In the genomic region with DNA sequence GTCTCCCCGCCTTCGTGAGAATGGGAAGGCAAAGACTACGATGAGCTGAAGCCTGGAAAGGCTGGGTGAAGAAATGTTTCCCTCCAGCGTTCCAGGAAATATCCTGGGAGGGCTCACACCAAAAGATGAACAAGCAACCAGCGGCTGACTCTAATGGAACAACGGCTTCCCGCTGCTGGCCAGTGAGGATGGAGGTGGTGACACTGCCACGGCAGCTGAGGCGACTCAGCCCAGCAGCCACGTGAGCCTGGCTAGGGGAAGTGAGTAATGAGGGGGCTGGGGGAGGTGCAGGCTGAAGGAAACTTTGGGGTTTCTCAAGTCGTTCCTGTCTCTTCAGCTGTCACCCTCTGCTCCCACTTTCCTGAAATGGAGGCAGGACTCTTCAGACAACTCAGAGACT, we compare ENCODE assay signal across 8 cellular contexts.
DNase-seq lines count a peak whose midpoint lies in the region; ATAC-seq, FAIRE-seq and TF ChIP-seq lines count a peak whose summit lies in the region.

No MANE protein-coding gene starts in this region.

- no peak for TF ChIP-seq CTCF in left ventricle myocardium inferior (IDR thresholded peaks at IDR 0.05; ENCODE audit: borderline replicate concordance)

- no peaks in the 10 kb centered on the region for H3K27me3 ChIP-seq in left ventricle myocardium inferior (ENCODE audit: low read depth)

- DNase-seq in GM18507 (ENCODE audit: extremely low spot score, insufficient read length, low read depth) (peak; percentile 14), left ventricle myocardium inferior (peak; percentile 65), middle frontal gyrus (ENCODE audit: extremely low spot score, low spot score) (no peak)
- peak; percentile 38 for DNase-seq in activated CD4-positive, CD25-positive, alpha-beta regulatory T cell treated with anti-CD3 and anti-CD28 coated beads, Interleukin-2, amount 50 U/mL, for 72 hours
- peak; percentile 37 to 41 for DNase-seq in stimulated activated CD8-positive, alpha-beta memory T cell treated with anti-CD3 and anti-CD28 coated beads, Interleukin-7, amount 100 ng/mL, for 48 hours (ENCODE audit: extremely low read depth in 1 of 2, low read depth in 1 of 2)

- intact Hi-C loops in left ventricle myocardium inferior (cut with micrococcal nuclease), result no loop called here

- H3K9me3 ChIP-seq in left ventricle myocardium inferior (replicated peaks), result no peaks in the 10 kb centered on the region

- H3K4me3 ChIP-seq in left ventricle myocardium inferior, result no peak overlapping the region

- ATAC-seq in HG03108 (IDR thresholded peaks at IDR 0.05; ENCODE audit: unreplicated experiment), result peak; percentile 85
- ATAC-seq in HG03135 (IDR thresholded peaks at IDR 0.05; ENCODE audit: unreplicated experiment), result no peak
- no peak for ATAC-seq in HG02938 (IDR thresholded peaks at IDR 0.05; ENCODE audit: unreplicated experiment)

- H3K27ac ChIP-seq in left ventricle myocardium inferior (replicated peaks), result no peak overlapping the region

- H3K4me1 ChIP-seq in left ventricle myocardium inferior, result peaks cover 23% of the 10 kb centered on the region

- peak; percentile 82 for FAIRE-seq in GM18507 (lab: Jason Lieb, UNC)

- H3K36me3 ChIP-seq in left ventricle myocardium inferior, result no peaks in the 10 kb centered on the region
